In the genomic region with DNA sequence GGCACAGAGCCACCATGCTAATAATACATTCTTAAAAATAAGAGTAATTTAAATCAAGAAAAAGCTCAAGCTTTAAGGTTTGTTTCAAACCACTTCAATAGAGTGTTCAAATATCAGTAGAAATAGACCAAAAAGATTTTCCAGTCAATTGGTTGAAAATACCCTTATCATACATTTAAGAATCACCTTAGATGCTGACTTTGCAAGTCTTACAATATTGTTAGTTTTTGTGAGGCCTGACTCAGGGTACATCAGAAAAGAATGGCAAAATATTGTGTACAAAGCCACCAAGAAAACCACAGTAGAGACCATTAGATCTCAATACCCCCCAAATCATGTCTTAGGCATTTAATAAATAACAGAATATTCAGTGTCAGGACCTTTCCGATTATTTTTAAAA, we compare ENCODE assay signal across 8 cellular contexts. TPM values are rescaled to one million over a fixed set of nuclear protein-coding genes. Genes with fewer than 3 reads are reported as not detected.
"Had no signal": no experiment of that assay in that cellular context is flagged by ENCODE, and none has a peak within 500 bp of the region (broad histone marks: within the 10 kb centered on the region; RNA-seq: fewer than 3 reads in every experiment).

No MANE protein-coding gene starts in this region.

- DNase-seq: KBM-7, KG1 had no signal

- FAIRE-seq: HTR-8/SVneo had no signal

- H3K4me2 ChIP-seq: KMS-11 had no signal

- H3K27ac ChIP-seq: HL-60, KMS-11 had no signal

- H3K9ac ChIP-seq: KMS-11 had no signal

RNA-seq across cellular contexts. Expression of a gene that starts 19.8 kb away (rescaled TPM):
- total RNA-seq: HT-29, HT1080 had no signal
- polyA plus RNA-seq: IgD-negative memory B cell had no signal

RNA-seq across cellular contexts. Expression of a gene that starts 27.7 kb away (rescaled TPM):
- total RNA-seq: HT-29 had no signal
